In genomic region chr22:24965822-24966626, GRCh38 we compare ENCODE assay signal across 13 cellular contexts. TPM values are rescaled to one million over a fixed set of nuclear protein-coding genes. Genes with fewer than 3 reads are reported as not detected.
DNase-seq lines count a peak whose midpoint lies in the region; ATAC-seq, FAIRE-seq and TF ChIP-seq lines count a peak whose summit lies in the region.
"Had no signal": no experiment of that assay in that cellular context is flagged by ENCODE, and none has a peak within 500 bp of the region (broad histone marks: within the 10 kb centered on the region; RNA-seq: fewer than 3 reads in every experiment).

No MANE protein-coding gene starts in this region.

- ATAC-seq in GM21515 (IDR thresholded peaks at IDR 0.05; ENCODE audit: unreplicated experiment): no peak

- H4K8ac ChIP-seq in H9 (replicated peaks; ENCODE audit: insufficient read length, low read depth, low read length): no peak overlapping the region

- H2AK5ac ChIP-seq in H9 (ENCODE audit: insufficient read length, low read length): no peak overlapping the region

- H2BK5ac ChIP-seq in H9 (ENCODE audit: insufficient read length, low read length): no peak overlapping the region

- peaks cover 39 to 50% of the 10 kb centered on the region in 2 experiments for H3K4me1 Mint-ChIP-seq in H9

- H2BK120ac ChIP-seq in H9 (ENCODE audit: low read depth, low read length, poor library complexity, severe bottlenecking): no peak overlapping the region

- no peaks in the 10 kb centered on the region for H3K27me3 ChIP-seq in H9 (ENCODE audit: insufficient read depth, low read length)
- no peaks in the 10 kb centered on the region for H3K27me3 ChIP-seq in hepatocyte

- peaks cover 12% of the 10 kb centered on the region for H3K4me1 ChIP-seq in H9 (ENCODE audit: insufficient read depth, low read length)
- H3K4me1 ChIP-seq in hepatocyte (ENCODE audit: insufficient read depth): peaks cover 19% of the 10 kb centered on the region

- no peak overlapping the region; the same call in 1 of the 2 replicates for H3K4ac ChIP-seq in H9 (ENCODE audit: low read depth, low read length)

- WGBS in H9 (ENCODE audit: extremely low coverage, insufficient read length, low lambda C conversion rate): no CpG with 5 or more reads among the region's 9 CpGs
- WGBS in hepatocyte (ENCODE audit: low lambda C conversion rate, missing lambda C conversion rate): 56% methylated on average over 9 of the region's 9 CpGs

- H2BK20ac ChIP-seq in H9 (ENCODE audit: low read depth, low read length, poor library complexity, severe bottlenecking): no peak overlapping the region

- no peaks in the 10 kb centered on the region for H3K27me3 Mint-ChIP-seq in H9 (ENCODE audit: low read depth)
- H3K27me3 Mint-ChIP-seq: stimulated activated naive CD8-positive, alpha-beta T cell treated with anti-CD3 and anti-CD28 coated beads, Interleukin-15, Interleukin-2, amounts not matched to agents 100 ng/mL and 50 ng/mL, for 24 hours had no signal

- TF ChIP-seq CTCF in H9 (conservative IDR thresholded peaks at IDR 0.05) (no peak), VCaP (conservative IDR thresholded peaks at IDR 0.05) (no peak), hepatocyte (IDR thresholded peaks at IDR 0.05; ENCODE audit: poor library complexity) (no peak)

- no peak for FAIRE-seq in RCC 7860 (lab: Jason Lieb, UNC)
- FAIRE-seq: GM12891 had no signal

- H3K9me2 ChIP-seq in hepatocyte (replicated peaks; ENCODE audit: insufficient read depth): no peaks in the 10 kb centered on the region

- H4K5ac ChIP-seq in H9 (ENCODE audit: insufficient read length, low read depth, low read length): no peak overlapping the region

- peak overlapping the region; percentile 44 to 93 (median 78) for H3K27ac Mint-ChIP-seq in H9
- H3K27ac Mint-ChIP-seq: stimulated activated naive CD8-positive, alpha-beta T cell treated with anti-CD3 and anti-CD28 coated beads, Interleukin-15, Interleukin-2, amounts not matched to agents 100 ng/mL and 50 ng/mL, for 24 hours had no signal

- H3K4me3 ChIP-seq in hepatocyte: no peak overlapping the region
- H3K4me3 ChIP-seq: smooth muscle cell had no signal

- H3K9ac ChIP-seq in H9 (ENCODE audit: extremely low read depth, insufficient read length, low read length): no peak overlapping the region

- DNase-seq in H9 (no peak), hepatocyte (ENCODE audit: low spot score) (no peak), renal cortical epithelial cell (ENCODE audit: low read depth) (peak; percentile 37), RCC 7860 (ENCODE audit: low spot score) (no peak), G401 (ENCODE audit: low spot score) (no peak), AG08395 (ENCODE audit: low spot score) (no peak)
- DNase-seq: MV-4-11 had no signal

- H2BK12ac ChIP-seq in H9 (ENCODE audit: insufficient read length, low read depth, low read length): peak overlapping the region; percentile 96

- no peak overlapping the region for H2BK15ac ChIP-seq in H9 (ENCODE audit: low read depth, low read length)

- H3K9me3 ChIP-seq in H9 (ENCODE audit: control insufficient read depth, low read depth, low read length) (no peaks in the 10 kb centered on the region), hepatocyte (ENCODE audit: low read depth) (no peaks in the 10 kb centered on the region)

- H3K18ac ChIP-seq in H9 (ENCODE audit: insufficient read length, low read depth, low read length): peak overlapping the region; percentile 25

- H2AFZ ChIP-seq in H9 (ENCODE audit: low read length) (no peak overlapping the region), hepatocyte (no peak overlapping the region)

- H3K4me3 Mint-ChIP-seq in H9: no peak overlapping the region
- H3K4me3 Mint-ChIP-seq: stimulated activated naive CD8-positive, alpha-beta T cell treated with anti-CD3 and anti-CD28 coated beads, Interleukin-15, Interleukin-2, amounts not matched to agents 100 ng/mL and 50 ng/mL, for 24 hours had no signal

- H3K56ac ChIP-seq in H9 (ENCODE audit: insufficient read length, low read depth, low read length): no peak overlapping the region

- H3K79me1 ChIP-seq in H9 (ENCODE audit: insufficient read depth, low read depth, low read length, poor library complexity, severe bottlenecking): no peaks in the 10 kb centered on the region

- H3K36me3 ChIP-seq in hepatocyte (replicated peaks; ENCODE audit: insufficient read depth, low read depth): no peaks in the 10 kb centered on the region

- in situ Hi-C loops in G401 (cut with HindIII; ENCODE audit: low sequenced_read_pairs): no loop called here

- peak overlapping the region; percentile 2 for H4K91ac ChIP-seq in H9 (ENCODE audit: insufficient read length, low read depth, low read length)

- H3K4me2 ChIP-seq in H9 (ENCODE audit: insufficient read depth, insufficient read length, low read length) (no peak overlapping the region), hepatocyte (peak overlapping the region; percentile 67)
- H3K4me2 ChIP-seq: smooth muscle cell had no signal

- no peaks in the 10 kb centered on the region for H4K20me1 ChIP-seq in H9 (ENCODE audit: control insufficient read depth, insufficient read depth, insufficient read length)
- H4K20me1 ChIP-seq in hepatocyte (ENCODE audit: insufficient read depth, poor library complexity, severe bottlenecking): no peaks in the 10 kb centered on the region

- no peaks in the 10 kb centered on the region for H3K9me3 Mint-ChIP-seq in H9
- H3K9me3 Mint-ChIP-seq: stimulated activated naive CD8-positive, alpha-beta T cell treated with anti-CD3 and anti-CD28 coated beads, Interleukin-15, Interleukin-2, amounts not matched to agents 100 ng/mL and 50 ng/mL, for 24 hours had no signal

- H3K23me2 ChIP-seq in H9 (ENCODE audit: insufficient read length, low read depth, low read length, poor library complexity, severe bottlenecking): no peaks in the 10 kb centered on the region

- H3K27ac ChIP-seq in H9 (ENCODE audit: insufficient read length, low read depth, low read length) (no peak overlapping the region), VCaP (peak overlapping the region; percentile 97), hepatocyte (peak overlapping the region; percentile 44)

- H3K79me2 ChIP-seq in H9 (ENCODE audit: insufficient read depth, low read length) (no peaks in the 10 kb centered on the region), hepatocyte (peaks cover 82% of the 10 kb centered on the region)

- peaks cover 0 to 7% (median 3%) of the 10 kb centered on the region in 3 experiments; a peak in 4 of 7 replicates for H3K36me3 Mint-ChIP-seq in H9 (ENCODE audit: insufficient read depth in 1 of 3, low read depth in 3 of 3)

- no peak overlapping the region for H3K14ac ChIP-seq in H9 (ENCODE audit: insufficient read depth, low read length)

- no peak overlapping the region for H3K23ac ChIP-seq in H9 (ENCODE audit: insufficient read length, low read depth, low read length)

- no peak overlapping the region for H3T11ph ChIP-seq in H9 (ENCODE audit: low read length)

RNA-seq across cellular contexts. Expression of gene KIAA1671, which starts 13.5 kb away (rescaled TPM):
- total RNA-seq in H9 (2021): 20.7 and 22.6 TPM in 2 replicates
- 24.1 and 26.5 TPM in 2 replicates for total RNA-seq in hepatocyte
- polyA plus RNA-seq in hepatocyte: 7.0 and 8.1 TPM in 2 replicates
- 15.5 and 31.1 TPM in 2 replicates for total RNA-seq in renal cortical epithelial cell
- total RNA-seq in G401 (2014; rRNA removed; shearing (Covaris generic)): 9.6 and 9.8 TPM in 2 replicates

RNA-seq across cellular contexts. Expression of gene LHFPL7, which starts 19.5 kb away (rescaled TPM):
- total RNA-seq in H9 (2021) (not detected in 2 replicates), hepatocyte (not detected in 2 replicates), renal cortical epithelial cell (not detected in 2 replicates)
- polyA plus RNA-seq in hepatocyte: not detected in 2 replicates
- total RNA-seq in G401 (2014; rRNA removed; shearing (Covaris generic)): not detected in 2 replicates
- total RNA-seq: RPMI7951, smooth muscle cell had no signal
- polyA plus RNA-seq: smooth muscle cell had no signal
